ENCODE assay signal across 12 cellular contexts in genomic region chr14:103741876-103742275, GRCh38.
"Had no signal": no experiment of that assay in that cellular context is flagged by ENCODE, and none has a peak within 500 bp of the region (broad histone marks: within the 10 kb centered on the region; RNA-seq: fewer than 3 reads in every experiment).

No MANE protein-coding gene starts in this region.

- ATAC-seq: left colon, natural killer cell had no signal

- H3K36me3 Mint-ChIP-seq: activated naive CD8-positive, alpha-beta T cell treated with anti-CD3 and anti-CD28 coated beads for 36 hours; natural killer cell had no signal

- H3K9me3 ChIP-seq: breast epithelium, vagina had no signal

- H3K27ac ChIP-seq: breast epithelium, epithelial cell of prostate, vagina had no signal

- H3K27ac Mint-ChIP-seq: activated B cell treated with CpG ODN at 0.5 μM for 24 hours; activated CD4-positive, alpha-beta T cell treated with anti-CD3 and anti-CD28 coated beads, Interleukin-2, amount 10 ng/mL, durations not matched to agents 24 days and 14 days; activated naive CD8-positive, alpha-beta T cell treated with anti-CD3 and anti-CD28 coated beads for 36 hours; natural killer cell had no signal

- H3K36me3 ChIP-seq: breast epithelium, vagina had no signal

- H3K4me3 Mint-ChIP-seq: activated B cell treated with CpG ODN at 0.5 μM for 24 hours; activated CD4-positive, alpha-beta T cell treated with anti-CD3 and anti-CD28 coated beads, Interleukin-2, amount 10 ng/mL, durations not matched to agents 24 days and 14 days; activated naive CD8-positive, alpha-beta T cell treated with anti-CD3 and anti-CD28 coated beads for 36 hours; activated T-cell treated with anti-CD3 and anti-CD28 coated beads, Interleukin-2, amount 50 U/mL, for 24 hours; natural killer cell had no signal

- H3K27me3 ChIP-seq: breast epithelium, vagina had no signal

- H3K9me3 Mint-ChIP-seq: activated B cell treated with CpG ODN at 0.5 μM for 24 hours; activated CD4-positive, alpha-beta T cell treated with anti-CD3 and anti-CD28 coated beads, Interleukin-2, amount 10 ng/mL, durations not matched to agents 24 days and 14 days; activated naive CD8-positive, alpha-beta T cell treated with anti-CD3 and anti-CD28 coated beads for 36 hours; activated T-cell treated with anti-CD3 and anti-CD28 coated beads, Interleukin-2, amount 50 U/mL, for 24 hours; natural killer cell had no signal

- H3K27me3 Mint-ChIP-seq: activated B cell treated with CpG ODN at 0.5 μM for 24 hours; activated CD4-positive, alpha-beta T cell treated with anti-CD3 and anti-CD28 coated beads, Interleukin-2, amount 10 ng/mL, durations not matched to agents 24 days and 14 days; activated naive CD8-positive, alpha-beta T cell treated with anti-CD3 and anti-CD28 coated beads for 36 hours; activated T-cell treated with anti-CD3 and anti-CD28 coated beads, Interleukin-2, amount 50 U/mL, for 24 hours had no signal

- H3K4me3 ChIP-seq: breast epithelium, vagina had no signal

- DNase-seq: activated B cell treated with CpG ODN at 0.5 μM for 24 hours; activated CD4-positive, alpha-beta T cell treated with anti-CD3 and anti-CD28 coated beads, Interleukin-2, amount 10 ng/mL, durations not matched to agents 24 days and 14 days; activated effector memory CD4-positive, alpha-beta T cell treated with Interleukin-2 at 50 U/mL for 16 hours; activated naive CD8-positive, alpha-beta T cell treated with anti-CD3 and anti-CD28 coated beads for 36 hours; activated T-cell treated with anti-CD3 and anti-CD28 coated beads, Interleukin-2, amount 50 U/mL, for 24 hours; effector CD4-positive, alpha-beta T cell; left colon; natural killer cell; T1000 had no signal

- H3K4me1 Mint-ChIP-seq: activated B cell treated with CpG ODN at 0.5 μM for 24 hours; activated CD4-positive, alpha-beta T cell treated with anti-CD3 and anti-CD28 coated beads, Interleukin-2, amount 10 ng/mL, durations not matched to agents 24 days and 14 days; activated naive CD8-positive, alpha-beta T cell treated with anti-CD3 and anti-CD28 coated beads for 36 hours; natural killer cell had no signal
